In genomic region chr19:47436712-47437401, GRCh38 we compare ENCODE assay signal across 7 cellular contexts. TPM values are rescaled to one million over a fixed set of nuclear protein-coding genes. Genes with fewer than 3 reads are reported as not detected.
DNase-seq lines count a peak whose midpoint lies in the region; ATAC-seq, FAIRE-seq and TF ChIP-seq lines count a peak whose summit lies in the region.

No MANE protein-coding gene starts in this region.

- peaks cover 2% of the 10 kb centered on the region for H3K9me3 Mint-ChIP-seq in activated naive CD8-positive, alpha-beta T cell treated with anti-CD3 and anti-CD28 coated beads, Interleukin-2, amount 10 ng/mL, durations not matched to agents 7 days and 5 days

- TF ChIP-seq POLR2A in GM12892 (IDR thresholded peaks at IDR 0.05; ENCODE audit: low read depth, low read length), result no peak

- peak overlapping the region; percentile 2 for H3K4me3 Mint-ChIP-seq in activated naive CD8-positive, alpha-beta T cell treated with anti-CD3 and anti-CD28 coated beads, Interleukin-2, amount 10 ng/mL, durations not matched to agents 7 days and 5 days

- H3K27ac Mint-ChIP-seq in activated naive CD8-positive, alpha-beta T cell treated with anti-CD3 and anti-CD28 coated beads, Interleukin-2, amount 10 ng/mL, durations not matched to agents 7 days and 5 days, result peak overlapping the region; percentile 26

- H3K36me3 Mint-ChIP-seq in activated naive CD8-positive, alpha-beta T cell treated with anti-CD3 and anti-CD28 coated beads, Interleukin-2, amount 10 ng/mL, durations not matched to agents 7 days and 5 days, result peaks cover 3% of the 10 kb centered on the region

- intact Hi-C loops in cardiac septum (cut with DNase I), result loop anchor here (1.0 to 2.0 kb wide), 2 partner anchors 80 to 261 kb away; no protein-coding TSS in a partner anchor

- peak; percentile 81 for ATAC-seq in activated naive CD8-positive, alpha-beta T cell treated with anti-CD3 and anti-CD28 coated beads, Interleukin-2, amount 10 ng/mL, durations not matched to agents 7 days and 5 days (ENCODE audit: low read depth)
- no peak for ATAC-seq in HG03108 (IDR thresholded peaks at IDR 0.05; ENCODE audit: unreplicated experiment)

- FAIRE-seq in GM12892 (lab: Jason Lieb, UNC), result peak; percentile 96

- POLR2A ChIA-PET in activated naive CD8-positive, alpha-beta T cell treated with anti-CD3 and anti-CD28 coated beads, Interleukin-2, amount 10 ng/mL, durations not matched to agents 7 days and 5 days (lab: Charles Lee), result interaction anchor here (0.6 to 5.1 kb wide), 5 partner anchors 8 to 270 kb away, joined by 3 to 22 read pairs (median 5); partner anchors contain the start of genes KPTN and NAPA

- H3K27me3 Mint-ChIP-seq in activated naive CD8-positive, alpha-beta T cell treated with anti-CD3 and anti-CD28 coated beads, Interleukin-2, amount 10 ng/mL, durations not matched to agents 7 days and 5 days, result peaks cover 13% of the 10 kb centered on the region

- DNase-seq in GM12892 (ENCODE audit: insufficient read length), result peak; percentile 72
- peak; percentile 53 for DNase-seq in NCI-H1092 treated with DMSO at 0.1 percent for 48 hours (lab: John Stamatoyannopoulos, UW)
- DNase-seq in T follicular helper cell (ENCODE audit: low read depth), result peak; percentile 76
- peak; percentile 84 for DNase-seq in activated naive CD8-positive, alpha-beta T cell treated with anti-CD3 and anti-CD28 coated beads, Interleukin-2, amount 10 ng/mL, durations not matched to agents 7 days and 5 days
- DNase-seq in cardiac septum (ENCODE audit: low spot score), result peak; percentile 84
- peak; percentile 26 for DNase-seq in renal cortical epithelial cell (ENCODE audit: low read depth)

- peaks cover 40% of the 10 kb centered on the region for H3K4me1 Mint-ChIP-seq in activated naive CD8-positive, alpha-beta T cell treated with anti-CD3 and anti-CD28 coated beads, Interleukin-2, amount 10 ng/mL, durations not matched to agents 7 days and 5 days

RNA-seq across cellular contexts. Expression of gene MEIS3, which starts 17.5 kb away (rescaled TPM):
- polyA plus RNA-seq in GM12892 (2012; ENCODE audit: missing spikeins), result not detected
- under 1 TPM in 1 of 2 experiments, not detected in 1; 0.68 TPM for total RNA-seq in activated naive CD8-positive, alpha-beta T cell treated with anti-CD3 and anti-CD28 coated beads, Interleukin-2, amount 10 ng/mL, durations not matched to agents 7 days and 5 days
- total RNA-seq in cardiac septum (3.7 TPM), renal cortical epithelial cell (3.6 and 9.1 TPM in 2 replicates)

RNA-seq across cellular contexts. Expression of gene SLC8A2, which starts 34.8 kb away (rescaled TPM):
- polyA plus RNA-seq in GM12892 (2012; ENCODE audit: missing spikeins), result 0.04 TPM
- under 1 TPM in 1 of 2 experiments, not detected in 1; 0.20 TPM for total RNA-seq in activated naive CD8-positive, alpha-beta T cell treated with anti-CD3 and anti-CD28 coated beads, Interleukin-2, amount 10 ng/mL, durations not matched to agents 7 days and 5 days
- total RNA-seq in cardiac septum, result 0.59 TPM
- total RNA-seq in renal cortical epithelial cell, result 0.30 and 1.6 TPM in 2 replicates

RNA-seq across cellular contexts. Expression of gene KPTN, which starts 47.2 kb away (rescaled TPM):
- polyA plus RNA-seq in GM12892 (2012; ENCODE audit: missing spikeins), result 8.5 TPM
- 1 to 10 TPM; 8.0 to 8.6 TPM for total RNA-seq in activated naive CD8-positive, alpha-beta T cell treated with anti-CD3 and anti-CD28 coated beads, Interleukin-2, amount 10 ng/mL, durations not matched to agents 7 days and 5 days
- total RNA-seq in cardiac septum (5.2 TPM), renal cortical epithelial cell (1.4 and 7.1 TPM in 2 replicates)

Comparison
In these comparisons a context has a peak if more than half of its experiments do, and no peak if none do; other contexts are left out.
1. DNase-seq: peak in every context shown above with its lines; median percentile 84 in activated naive CD8-positive, alpha-beta T cell treated with anti-CD3 and anti-CD28 coated beads, Interleukin-2, amount 10 ng/mL, durations not matched to agents 7 days and 5 days; 84 in cardiac septum; 76 in T follicular helper cell; 72 in GM12892; 53 in NCI-H1092 treated with DMSO at 0.1 percent for 48 hours; 26 in renal cortical epithelial cell.